ENCODE assay signal across 1 cellular context in the genomic region with DNA sequence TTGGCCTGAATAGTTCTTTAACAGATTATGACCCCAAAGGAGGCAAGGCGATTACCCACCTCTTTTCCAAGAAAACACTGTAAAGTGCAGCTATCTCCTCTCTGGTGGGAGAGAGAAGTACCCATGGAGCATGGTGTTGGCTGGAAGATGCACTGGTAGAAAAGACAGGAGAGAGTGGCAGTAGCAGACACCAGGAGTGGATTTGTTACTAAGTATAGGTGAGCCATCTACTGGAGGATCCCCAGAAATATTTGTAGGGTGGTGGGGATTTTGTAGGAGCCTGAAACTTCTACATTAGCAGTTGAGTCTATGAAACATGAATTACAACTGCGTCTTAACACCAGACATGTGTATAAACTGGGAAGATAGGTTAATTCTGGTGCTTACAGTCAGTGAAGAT.
TF ChIP-seq lines count a peak whose summit lies in the region.

No MANE protein-coding gene starts in this region.

TF ChIP-seq in H1, 55 proteins besides CTCF, POLR2A, EP300 and RAD21:
- TF ChIP-seq TBP (IDR thresholded peaks at IDR 0.05; ENCODE audit: low read depth, low read length): no peak
